In the genomic region with DNA sequence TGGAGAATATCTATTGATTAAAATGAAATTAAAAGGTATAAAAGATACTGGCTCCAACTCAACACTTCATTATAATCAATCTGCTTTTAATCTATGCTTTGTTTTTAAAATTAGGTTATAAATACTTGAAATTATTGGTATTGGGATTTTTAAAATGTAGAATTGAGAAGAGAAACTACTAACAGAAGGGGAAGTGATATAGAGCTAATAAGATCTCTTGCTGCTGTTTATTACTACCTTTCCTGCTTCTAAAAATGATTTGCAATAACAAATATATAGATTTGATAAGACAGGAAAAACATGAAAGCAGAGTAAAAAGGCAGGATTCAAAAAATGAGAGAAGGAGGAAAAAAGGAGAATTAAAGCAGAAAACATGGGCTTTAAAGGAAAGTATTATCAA, we compare ENCODE assay signal across 23 cellular contexts.
"Had no signal": no experiment of that assay in that cellular context is flagged by ENCODE, and none has a peak within 500 bp of the region (broad histone marks: within the 10 kb centered on the region; RNA-seq: fewer than 3 reads in every experiment).

No MANE protein-coding gene starts in this region.

- H3K36me3 Mint-ChIP-seq: activated naive CD4-positive, alpha-beta T cell treated with anti-CD3 and anti-CD28 coated beads, Interleukin-2, amount 10 ng/mL, durations not matched to agents 7 days and 5 days; activated naive CD4-positive, alpha-beta T cell treated with anti-CD3 and anti-CD28 coated beads, Interleukin-2, amount 50 U/mL, for 72 hours; activated naive CD8-positive, alpha-beta T cell treated with anti-CD3 and anti-CD28 coated beads, Interleukin-2, amount 10 ng/mL, durations not matched to agents 7 days and 5 days; brain had no signal

- H3K4me3 Mint-ChIP-seq: activated CD4-positive, alpha-beta memory T cell treated with anti-CD3 and anti-CD28 coated beads, Interleukin-2, amount 10 ng/mL, durations not matched to agents 7 days and 5 days; activated CD4-positive, alpha-beta T cell treated with anti-CD3 and anti-CD28 coated beads, Interleukin-2, amount 10 ng/mL, durations not matched to agents 7 days and 5 days; activated naive CD4-positive, alpha-beta T cell treated with anti-CD3 and anti-CD28 coated beads, Interleukin-2, amount 10 ng/mL, durations not matched to agents 7 days and 5 days; activated naive CD8-positive, alpha-beta T cell treated with anti-CD3 and anti-CD28 coated beads, Interleukin-2, amount 10 ng/mL, durations not matched to agents 7 days and 5 days; activated T-cell treated with anti-CD3 and anti-CD28 coated beads, Interleukin-2, amount 50 U/mL, for 24 hours; activated T-cell treated with anti-CD3 and anti-CD28 coated beads, Interleukin-2, amount 50 U/mL, for 72 hours; brain had no signal

- H3K4me1 Mint-ChIP-seq: activated CD4-positive, alpha-beta memory T cell treated with anti-CD3 and anti-CD28 coated beads, Interleukin-2, amount 10 ng/mL, durations not matched to agents 7 days and 5 days; activated CD4-positive, alpha-beta T cell treated with anti-CD3 and anti-CD28 coated beads, Interleukin-2, amount 10 ng/mL, durations not matched to agents 7 days and 5 days; activated naive CD4-positive, alpha-beta T cell treated with anti-CD3 and anti-CD28 coated beads, Interleukin-2, amount 10 ng/mL, durations not matched to agents 7 days and 5 days; activated naive CD8-positive, alpha-beta T cell treated with anti-CD3 and anti-CD28 coated beads, Interleukin-2, amount 10 ng/mL, durations not matched to agents 7 days and 5 days; brain had no signal

- DNase-seq: activated CD4-positive, alpha-beta memory T cell treated with anti-CD3 and anti-CD28 coated beads, Interleukin-2, amount 10 ng/mL, durations not matched to agents 7 days and 5 days; activated CD4-positive, alpha-beta T cell treated with anti-CD3 and anti-CD28 coated beads for 1 hour; activated CD4-positive, alpha-beta T cell treated with anti-CD3 and anti-CD28 coated beads for 4 hours; activated CD4-positive, alpha-beta T cell treated with anti-CD3 and anti-CD28 coated beads, Interleukin-2, amount 10 ng/mL, durations not matched to agents 7 days and 5 days; activated CD4-positive, alpha-beta T cell treated with anti-CD3 and anti-CD28 coated beads, Interleukin-2, amount 50 U/mL, for 4 hours; activated CD8-positive, alpha-beta memory T cell treated with anti-CD3 and anti-CD28 coated beads, Interleukin-2, amount 50 U/mL, for 48 hours; activated gamma-delta T cell; activated naive CD4-positive, alpha-beta T cell; activated naive CD4-positive, alpha-beta T cell treated with anti-CD3 and anti-CD28 coated beads, Interleukin-2, amount 10 ng/mL, durations not matched to agents 7 days and 5 days; activated naive CD8-positive, alpha-beta T cell treated with anti-CD3 and anti-CD28 coated beads, Interleukin-2, amount 10 ng/mL, durations not matched to agents 7 days and 5 days; activated T-cell treated with anti-CD3 and anti-CD28 coated beads for 4 hours; activated T-cell treated with anti-CD3 and anti-CD28 coated beads, Interleukin-2, amount 50 U/mL, for 24 hours; activated T-cell treated with anti-CD3 and anti-CD28 coated beads, Interleukin-2, amount 50 U/mL, for 72 hours; central memory CD4-positive, alpha-beta T cell; cerebellar nuclear complex; colonic mucosa; effector CD8-positive, alpha-beta T cell; esophagus squamous epithelium; foreskin melanocyte; heart right ventricle had no signal

- H3K27ac Mint-ChIP-seq: activated CD4-positive, alpha-beta memory T cell treated with anti-CD3 and anti-CD28 coated beads, Interleukin-2, amount 10 ng/mL, durations not matched to agents 7 days and 5 days; activated CD4-positive, alpha-beta T cell treated with anti-CD3 and anti-CD28 coated beads, Interleukin-2, amount 10 ng/mL, durations not matched to agents 7 days and 5 days; activated naive CD4-positive, alpha-beta T cell treated with anti-CD3 and anti-CD28 coated beads, Interleukin-2, amount 10 ng/mL, durations not matched to agents 7 days and 5 days; activated naive CD4-positive, alpha-beta T cell treated with anti-CD3 and anti-CD28 coated beads, Interleukin-2, amount 50 U/mL, for 72 hours; activated naive CD8-positive, alpha-beta T cell treated with anti-CD3 and anti-CD28 coated beads, Interleukin-2, amount 10 ng/mL, durations not matched to agents 7 days and 5 days; activated T-cell treated with anti-CD3 and anti-CD28 coated beads, Interleukin-2, amount 50 U/mL, for 24 hours; activated T-cell treated with anti-CD3 and anti-CD28 coated beads, Interleukin-2, amount 50 U/mL, for 72 hours; brain had no signal

- H3K9me3 Mint-ChIP-seq: activated CD4-positive, alpha-beta memory T cell treated with anti-CD3 and anti-CD28 coated beads, Interleukin-2, amount 10 ng/mL, durations not matched to agents 7 days and 5 days; activated CD4-positive, alpha-beta T cell treated with anti-CD3 and anti-CD28 coated beads, Interleukin-2, amount 10 ng/mL, durations not matched to agents 7 days and 5 days; activated naive CD4-positive, alpha-beta T cell treated with anti-CD3 and anti-CD28 coated beads, Interleukin-2, amount 10 ng/mL, durations not matched to agents 7 days and 5 days; activated naive CD4-positive, alpha-beta T cell treated with anti-CD3 and anti-CD28 coated beads, Interleukin-2, amount 50 U/mL, for 72 hours; activated naive CD8-positive, alpha-beta T cell treated with anti-CD3 and anti-CD28 coated beads, Interleukin-2, amount 10 ng/mL, durations not matched to agents 7 days and 5 days; activated T-cell treated with anti-CD3 and anti-CD28 coated beads, Interleukin-2, amount 50 U/mL, for 24 hours; activated T-cell treated with anti-CD3 and anti-CD28 coated beads, Interleukin-2, amount 50 U/mL, for 72 hours had no signal

- H3K27me3 Mint-ChIP-seq: activated T-cell treated with anti-CD3 and anti-CD28 coated beads, Interleukin-2, amount 50 U/mL, for 24 hours; brain had no signal

- ATAC-seq: activated naive CD4-positive, alpha-beta T cell treated with anti-CD3 and anti-CD28 coated beads, Interleukin-2, amount 50 U/mL, for 72 hours; activated T-cell treated with anti-CD3 and anti-CD28 coated beads, Interleukin-2, amount 50 U/mL, for 72 hours; gastroesophageal sphincter; heart right ventricle had no signal
